1 cellular context compared by ENCODE assay signal in genomic region chr17:80018917-80019651, GRCh38.
A peak's percentile ranks its signal among the peaks of the same experiment; 100 is the strongest.
TF ChIP-seq lines count a peak whose summit lies in the region.

No MANE protein-coding gene starts in this region.

TF ChIP-seq in HepG2, 621 proteins besides CTCF, POLR2A, EP300 and RAD21 (continued from another document and continues in another):
- peak; percentile 85; the same call in 1 of the 2 replicates for TF ChIP-seq MXD3 (CRISPR knock-in tag; IDR thresholded peaks at IDR 0.05)
- peak; percentile 79; the same call in 1 of the 2 replicates for TF ChIP-seq NR0B2 (CRISPR knock-in tag; IDR thresholded peaks at IDR 0.05)
- TF ChIP-seq ZNF746 (CRISPR knock-in tag; IDR thresholded peaks at IDR 0.05) = no peak
- TF ChIP-seq FOSL1 (CRISPR knock-in tag; IDR thresholded peaks at IDR 0.05; ENCODE audit: borderline replicate concordance) = no peak
- TF ChIP-seq RXRA (CRISPR knock-in tag; IDR thresholded peaks at IDR 0.05) = peak; percentile 35; the same call in 1 of the 2 replicates
- 0 out of 2 replicates have a peak, but pooled peaks have one; percentile 50 for TF ChIP-seq ZNF879 (CRISPR knock-in tag; IDR thresholded peaks at IDR 0.05)
- TF ChIP-seq ZNF766 (CRISPR knock-in tag; IDR thresholded peaks at IDR 0.05; ENCODE audit: borderline replicate concordance) = no peak
- no peak for TF ChIP-seq SCMH1 (CRISPR knock-in tag; IDR thresholded peaks at IDR 0.05; ENCODE audit: borderline replicate concordance)
- peak; percentile 96 for TF ChIP-seq CEBPB (IDR thresholded peaks at IDR 0.05; ENCODE audit: borderline replicate concordance, low read depth, low read length)
- TF ChIP-seq ZNF703 (CRISPR knock-in tag; IDR thresholded peaks at IDR 0.05; ENCODE audit: borderline replicate concordance) = no peak; the same call in 1 of the 2 replicates
- 0 out of 2 replicates have a peak, but pooled peaks have one; percentile 36 for TF ChIP-seq ZNF530 (CRISPR knock-in tag; IDR thresholded peaks at IDR 0.05; ENCODE audit: low read depth)
- peak; percentile 56; the same call in 1 of the 2 replicates for TF ChIP-seq ARID5B (CRISPR knock-in tag; IDR thresholded peaks at IDR 0.05)
- 0 out of 2 replicates have a peak, but pooled peaks have one; percentile 84 for TF ChIP-seq KLF13 (CRISPR knock-in tag; IDR thresholded peaks at IDR 0.05)
- no peak for TF ChIP-seq CAMTA2 (CRISPR knock-in tag; IDR thresholded peaks at IDR 0.05; ENCODE audit: borderline replicate concordance)
- no peak for TF ChIP-seq ZNF160 (CRISPR knock-in tag; IDR thresholded peaks at IDR 0.05)
- no peak for TF ChIP-seq TP53 (CRISPR knock-in tag; conservative IDR thresholded peaks at IDR 0.05)
- no peak for TF ChIP-seq RBM39 (IDR thresholded peaks at IDR 0.05; ENCODE audit: low read depth, low read length, poor library complexity, severe bottlenecking)
- TF ChIP-seq ZBTB40 (IDR thresholded peaks at IDR 0.05) = no peak
- TF ChIP-seq ZBTB40 (CRISPR knock-in tag; IDR thresholded peaks at IDR 0.05) = peak; percentile 49; the same call in 1 of the 2 replicates
- TF ChIP-seq CC2D1A (CRISPR knock-in tag; IDR thresholded peaks at IDR 0.05) = no peak
- TF ChIP-seq REPIN1 (CRISPR knock-in tag; IDR thresholded peaks at IDR 0.05; ENCODE audit: borderline replicate concordance, low read depth) = no peak
- no peak for TF ChIP-seq RFX3 (CRISPR knock-in tag; IDR thresholded peaks at IDR 0.05)
- no peak for TF ChIP-seq ATF7 (IDR thresholded peaks at IDR 0.05)
- TF ChIP-seq ATF7 (CRISPR knock-in tag; IDR thresholded peaks at IDR 0.05) = no peak
- no peak for TF ChIP-seq MLLT10 (CRISPR knock-in tag; IDR thresholded peaks at IDR 0.05)
- no peak for TF ChIP-seq SMYD3 (CRISPR knock-in tag; IDR thresholded peaks at IDR 0.05)
- TF ChIP-seq PCBP1 (IDR thresholded peaks at IDR 0.05; ENCODE audit: borderline replicate concordance, low read depth, low read length) = no peak
- TF ChIP-seq MED8 (CRISPR knock-in tag; IDR thresholded peaks at IDR 0.05; ENCODE audit: insufficient replicate concordance) = peak; percentile 19
- TF ChIP-seq CCDC6 (CRISPR knock-in tag; IDR thresholded peaks at IDR 0.05) = peak; percentile 70; the same call in 1 of the 2 replicates
- TF ChIP-seq PITX1 (CRISPR knock-in tag; IDR thresholded peaks at IDR 0.05) = 0 out of 2 replicates have a peak, but pooled peaks have one; percentile 65
- peak; percentile 63 for TF ChIP-seq PAXIP1 (CRISPR knock-in tag; conservative IDR thresholded peaks at IDR 0.05)
- TF ChIP-seq ZNF263 (CRISPR knock-in tag; IDR thresholded peaks at IDR 0.05) = peak; percentile 73; the same call in 1 of the 2 replicates
- TF ChIP-seq ZFP62 (CRISPR knock-in tag; IDR thresholded peaks at IDR 0.05) = no peak
- no peak for TF ChIP-seq ZNF552 (CRISPR knock-in tag; IDR thresholded peaks at IDR 0.05; ENCODE audit: borderline replicate concordance)
- TF ChIP-seq ZNF550 (CRISPR knock-in tag; IDR thresholded peaks at IDR 0.05; ENCODE audit: borderline replicate concordance) = no peak
- no peak for TF ChIP-seq SAFB2 (CRISPR knock-in tag; IDR thresholded peaks at IDR 0.05; ENCODE audit: borderline replicate concordance, low read depth)
- peak; percentile 57; the same call in 1 of the 2 replicates for TF ChIP-seq IKZF5 (CRISPR knock-in tag; IDR thresholded peaks at IDR 0.05)
- TF ChIP-seq MIER2 (CRISPR knock-in tag; IDR thresholded peaks at IDR 0.05) = no peak
- TF ChIP-seq ZNF512B (CRISPR knock-in tag; IDR thresholded peaks at IDR 0.05; ENCODE audit: borderline replicate concordance) = no peak
- TF ChIP-seq MATR3 (CRISPR knock-in tag; IDR thresholded peaks at IDR 0.05) = no peak
- no peak for TF ChIP-seq MAF1 (CRISPR knock-in tag; IDR thresholded peaks at IDR 0.05; ENCODE audit: borderline replicate concordance)
- no peak for TF ChIP-seq ATAD3A (CRISPR knock-in tag; IDR thresholded peaks at IDR 0.05)
- 0 out of 2 replicates have a peak, but pooled peaks have one; percentile 30 for TF ChIP-seq ZNF83 (CRISPR knock-in tag; IDR thresholded peaks at IDR 0.05; ENCODE audit: borderline replicate concordance)
